8 cellular contexts compared by ENCODE assay signal in the genomic region with DNA sequence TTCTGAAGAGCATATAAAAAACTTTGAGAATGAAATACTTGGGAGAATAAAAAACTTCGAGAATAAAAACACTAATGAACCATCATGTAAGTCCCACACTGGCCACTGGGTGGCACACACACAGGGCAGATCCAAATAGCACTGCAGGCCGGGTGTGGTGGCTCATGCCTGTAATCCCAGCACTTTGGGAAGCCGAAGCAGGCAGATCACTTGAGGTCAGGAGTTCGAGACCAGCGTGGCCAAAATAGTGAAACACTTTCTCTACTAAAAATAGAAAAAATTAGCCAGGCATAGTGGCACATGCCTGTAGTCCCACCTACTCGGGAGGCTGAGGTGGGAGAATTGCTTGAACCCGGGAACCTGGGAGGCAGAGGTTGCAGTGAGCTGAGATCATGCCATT. TPM values are rescaled to one million over a fixed set of nuclear protein-coding genes. Genes with fewer than 3 reads are reported as not detected.
A peak's percentile ranks its signal among the peaks of the same experiment; 100 is the strongest.
DNase-seq lines count a peak whose midpoint lies in the region; ATAC-seq, FAIRE-seq and TF ChIP-seq lines count a peak whose summit lies in the region.
"Not testable (repeated sequence)": the region's sequence is repeated elsewhere in the genome, so short reads cannot be mapped to it uniquely, and the experiment has no call there.

No MANE protein-coding gene starts in this region.

- dilution Hi-C loops in IMR-90 (cut with HindIII; ENCODE audit: low sequenced_read_pairs, unreplicated experiment), result not testable (repeated sequence)

- not testable (repeated sequence) for H3K79me1 ChIP-seq in IMR-90 (ENCODE audit: low read depth in 1 of 2, low read length in 2 of 2)

- not testable (repeated sequence) for BruUV-seq in IMR-90 (replicated peaks; lab: Mats Ljungman, UMichigan); PC-3 (replicated peaks; lab: Mats Ljungman, UMichigan)

- not testable (repeated sequence) for H3K36me3 Mint-ChIP-seq in osteocyte (ENCODE audit: unreplicated experiment)

- not testable (repeated sequence) for H2AK5ac ChIP-seq in IMR-90 (ENCODE audit: low read depth, low read length)

- H3K4me3 Mint-ChIP-seq in osteocyte (ENCODE audit: unreplicated experiment), result not testable (repeated sequence)

- not testable (repeated sequence) for H3K27me3 ChIP-seq in IMR-90 (ENCODE audit: control insufficient read depth, insufficient read depth, low read length); PC-3 (ENCODE audit: low read length); bronchial epithelial cell (ENCODE audit: control insufficient read depth, insufficient read depth, low read length); subcutaneous abdominal adipose tissue (ENCODE audit: control insufficient read depth in 5 of 5, insufficient read depth in 4 of 5, low read length in 5 of 5)

- not testable (repeated sequence) for H4K20me1 ChIP-seq in IMR-90 (ENCODE audit: insufficient read depth, low read length); PC-3 (ENCODE audit: low read length)

- not testable (repeated sequence) for H3K36me3 ChIP-seq in IMR-90 (ENCODE audit: control insufficient read depth, insufficient read depth, low read length); PC-3 (ENCODE audit: low read depth, low read length); bronchial epithelial cell (ENCODE audit: control insufficient read depth, insufficient read depth, low read length); subcutaneous abdominal adipose tissue (ENCODE audit: control insufficient read depth in 5 of 5, insufficient read depth in 5 of 5, low read length in 5 of 5)

- not testable (repeated sequence) for H3K18ac ChIP-seq in IMR-90 (ENCODE audit: low read depth, low read length)

- TF ChIP-seq RAD21 in IMR-90 (IDR thresholded peaks at IDR 0.05; ENCODE audit: low read length), result peak; percentile 67

- not testable (repeated sequence) for H2BK120ac ChIP-seq in IMR-90 (ENCODE audit: low read depth, low read length)

- H2BK5ac ChIP-seq in IMR-90 (ENCODE audit: low read depth, low read length, poor library complexity, severe bottlenecking), result not testable (repeated sequence)

- H3K9ac ChIP-seq in IMR-90 (ENCODE audit: low read depth, low read length); PC-3 (ENCODE audit: low read length); subcutaneous abdominal adipose tissue (ENCODE audit: low read length in 5 of 5): not testable (repeated sequence)

- not testable (repeated sequence) for H3K9me1 ChIP-seq in IMR-90 (ENCODE audit: insufficient read depth, low read length)

- not testable (repeated sequence) for H3K4me3 ChIP-seq in IMR-90 (ENCODE audit: insufficient read depth, low read depth, low read length); PC-3 (ENCODE audit: low read length); bronchial epithelial cell (ENCODE audit: low read depth, low read length); subcutaneous abdominal adipose tissue (ENCODE audit: low read depth in 1 of 5, low read length in 5 of 5)

- not testable (repeated sequence) for H2BK15ac ChIP-seq in IMR-90 (ENCODE audit: low read depth, low read length)

- not testable (repeated sequence) for H4K8ac ChIP-seq in IMR-90 (ENCODE audit: low read depth in 2 of 2, low read length in 2 of 2)

- not testable (repeated sequence) for H3K27me3 Mint-ChIP-seq in osteocyte (ENCODE audit: unreplicated experiment)

- not testable (repeated sequence) for H3K4ac ChIP-seq in IMR-90 (ENCODE audit: low read depth, low read length)

- in situ Hi-C loops in IMR-90 (cut with MboI; ENCODE audit: low sequenced_read_pairs), result not testable (repeated sequence)

- not testable (repeated sequence) for TF ChIP-seq POLR2A in IMR-90 (IDR thresholded peaks at IDR 0.05; ENCODE audit: low read depth, low read length)

- not testable (repeated sequence) for H4K91ac ChIP-seq in IMR-90 (ENCODE audit: insufficient read depth, low read depth, low read length)

- peaks cover 13% of the 10 kb centered on the region for H3K9me3 Mint-ChIP-seq in osteocyte (ENCODE audit: unreplicated experiment)

- not testable (repeated sequence) for H3K23ac ChIP-seq in IMR-90 (ENCODE audit: low read depth, low read length)

- not testable (repeated sequence) for H2BK20ac ChIP-seq in IMR-90 (ENCODE audit: low read depth, low read length)

- TF ChIP-seq CTCF in IMR-90 (conservative IDR thresholded peaks at IDR 0.05; ENCODE audit: low read depth, low read length) (peak; percentile 66), PC-3 (conservative IDR thresholded peaks at IDR 0.05; ENCODE audit: low read depth, low read length) (peak; percentile 71), bronchial epithelial cell (IDR thresholded peaks at IDR 0.05; ENCODE audit: insufficient read depth, low read length, severe bottlenecking) (peak; percentile 61), osteocyte (IDR thresholded peaks at IDR 0.05) (peak; percentile 69)

- not testable (repeated sequence) for H3K56ac ChIP-seq in IMR-90 (ENCODE audit: extremely low read depth, insufficient read depth, low read length)

- WGBS in IMR-90 (ENCODE audit: extremely low coverage in 2 of 2, insufficient read length in 1 of 2), 2 experiments, result 33% methylated on average over 1 of the region's 7 CpGs; no CpG with 5 or more reads in 1 of the 2 experiments

- CTCF ChIA-PET in IMR-90 (lab: Yijun Ruan, JAX), result interaction anchor here (0.9 kb wide), 1 partner anchor 15 kb away, joined by 3 read pairs; no protein-coding TSS in a partner anchor
- CTCF ChIA-PET in PC-3 (lab: Charles Lee), result interaction anchor here (0.7 kb wide), 2 partner anchors 10 to 26 kb away, joined by 4 read pairs; no protein-coding TSS in a partner anchor

- H3K79me2 ChIP-seq in PC-3 (ENCODE audit: low read length), result not testable (repeated sequence)

- not testable (repeated sequence) for H3K9me3 ChIP-seq in IMR-90 (ENCODE audit: control insufficient read depth, insufficient read depth, low read length); PC-3 (ENCODE audit: low read length); subcutaneous abdominal adipose tissue (ENCODE audit: control insufficient read depth in 5 of 5, low read length in 5 of 5)

- not testable (repeated sequence) for H3K9me2 ChIP-seq in PC-3 (replicated peaks; ENCODE audit: low read length)

- not testable (repeated sequence) for H2AK9ac ChIP-seq in IMR-90 (replicated peaks; ENCODE audit: low read depth, low read length, poor library complexity)

- DNase-seq in DMS53 (lab: John Stamatoyannopoulos, UW) (peak; percentile 74), IMR-90 (peak; percentile 66), PC-3 (peak; percentile 79), bronchial epithelial cell (ENCODE audit: low read depth) (peak; percentile 44), left ventricle myocardium superior (peak; percentile 80)
- peak; percentile 18 to 26 for DNase-seq in activated CD4-positive, alpha-beta T cell treated with anti-CD3 and anti-CD28 coated beads, Interleukin-2, amount 50 U/mL, for 4 hours
- DNase-seq in osteocyte (ENCODE audit: extremely low spot score, unreplicated experiment), result not testable (repeated sequence)

- ATAC-seq in IMR-90 (ENCODE audit: low read depth) (peak; percentile 95), PC-3 (peak; percentile 48), left ventricle myocardium superior (peak; percentile 20)

- H3K14ac ChIP-seq in IMR-90 (replicated peaks; ENCODE audit: low read depth, low read length), result not testable (repeated sequence)

- POLR2A ChIA-PET in IMR-90 (lab: Charles Lee; ENCODE audit: unreplicated experiment); PC-3 (lab: Charles Lee; ENCODE audit: unreplicated experiment): not testable (repeated sequence)

- H3K4me2 ChIP-seq in IMR-90 (ENCODE audit: low read depth, low read length); PC-3 (ENCODE audit: low read length): not testable (repeated sequence)

- peaks cover 19% of the 10 kb centered on the region for H3K4me1 Mint-ChIP-seq in osteocyte (ENCODE audit: unreplicated experiment)

- not testable (repeated sequence) for FAIRE-seq in bronchial epithelial cell (lab: Jason Lieb, UNC)

- intact Hi-C loops in IMR-90 (cut with micrococcal nuclease) (loop anchor here (1.0 to 5.0 kb wide), 2 partner anchors 83 to 202 kb away; no protein-coding TSS in a partner anchor), PC-3 (cut with micrococcal nuclease) (loop anchor here (1.0 to 5.0 kb wide), 2 partner anchors 83 to 197 kb away; no protein-coding TSS in a partner anchor)
- intact Hi-C loops in left ventricle myocardium superior (cut with micrococcal nuclease), result not testable (repeated sequence)

- H2AFZ ChIP-seq in IMR-90 (replicated peaks; ENCODE audit: low read length, poor library complexity), result not testable (repeated sequence)
- 0 out of 2 replicates have a peak overlapping the region, but pooled peaks have one; percentile 9 for H2AFZ ChIP-seq in PC-3 (ENCODE audit: low read length)

- H3K27ac Mint-ChIP-seq in osteocyte (ENCODE audit: unreplicated experiment), result not testable (repeated sequence)

- not testable (repeated sequence) for H3F3A ChIP-seq in PC-3 (ENCODE audit: low read length, unreplicated experiment)

- H3K4me1 ChIP-seq in IMR-90 (ENCODE audit: control insufficient read depth, insufficient read depth, low read length), result not testable (repeated sequence)
- H3K4me1 ChIP-seq in PC-3 (ENCODE audit: insufficient read depth, low read length), result peaks cover 13% of the 10 kb centered on the region
- H3K4me1 ChIP-seq in subcutaneous abdominal adipose tissue (ENCODE audit: control insufficient read depth in 5 of 5, insufficient read depth in 5 of 5, low read length in 5 of 5), result peaks cover 0 to 11% (median 8%) of the 10 kb centered on the region in 5 donors

- not testable (repeated sequence) for H4K5ac ChIP-seq in IMR-90 (ENCODE audit: low read depth, low read length)

- not testable (repeated sequence) for H3K27ac ChIP-seq in IMR-90 (ENCODE audit: insufficient read depth, low read length); PC-3 (ENCODE audit: low read length)
- H3K27ac ChIP-seq in subcutaneous abdominal adipose tissue (ENCODE audit: low read depth, low read length), result peak overlapping the region; percentile 61

RNA-seq across cellular contexts. Expression of gene ALPK3, which starts 28.5 kb away (rescaled TPM):
- under 0.01 TPM in 2 replicates for total RNA-seq in IMR-90 (2012; rRNA removed)
- polyA plus RNA-seq in IMR-90 (2012; rRNA removed), result 0.06 and 0.26 TPM in 2 replicates
- 0.03 and 0.05 TPM in 2 replicates for polyA plus RNA-seq in IMR-90 (2012; cell fraction: cytosol; rRNA removed)
- 0.47 and 0.57 TPM in 2 replicates for polyA plus RNA-seq in IMR-90 (2012; cell fraction: nucleus; rRNA removed; ENCODE audit: low replicate concordance)
- 2.4 and 6.9 TPM in 2 replicates for total RNA-seq in PC-3 (2014; rRNA removed)
- 0.26 TPM in 2 replicates for total RNA-seq in bronchial epithelial cell
- 118 TPM for total RNA-seq in left ventricle myocardium superior
- total RNA-seq in osteocyte, result 0.27 and 0.37 TPM in 2 replicates

RNA-seq across cellular contexts. Expression of gene SLC28A1, which starts 38.8 kb away (rescaled TPM):
- total RNA-seq in IMR-90 (2012; rRNA removed) (not detected in 2 replicates), PC-3 (2014; rRNA removed) (0.58 and 1.1 TPM in 2 replicates), bronchial epithelial cell (not detected in 2 replicates), left ventricle myocardium superior (0.50 TPM), osteocyte (not detected in 2 replicates)
- polyA plus RNA-seq in IMR-90 (2012; rRNA removed), result not detected in 2 replicates
- 0.01 TPM in 1 of 2 replicates, not detected in the other for polyA plus RNA-seq in IMR-90 (2012; cell fraction: cytosol; rRNA removed)
- not detected in 2 replicates for polyA plus RNA-seq in IMR-90 (2012; cell fraction: nucleus; rRNA removed; ENCODE audit: low replicate concordance)

Comparison
In these comparisons a context has a peak if more than half of its experiments do, and no peak if none do; other contexts are left out.
1. ATAC-seq: peak in every context shown above with its lines; median percentile 95 in IMR-90; 48 in PC-3; 20 in left ventricle myocardium superior.
2. RNA of gene ALPK3, which starts 28.5 kb away (total RNA-seq): 118 TPM in left ventricle myocardium superior (single experiment); 2.4 to 6.9 TPM in PC-3, 0.27 to 0.37 TPM in osteocyte, 0.26 TPM in bronchial epithelial cell and under 0.01 TPM in IMR-90; every median in the first group is over 10 times any median in the second.
3. Peak in every context shown above with its lines, with median percentiles within 50 percentile points of each other: CTCF ChIP-seq.